13 cellular contexts compared by ENCODE assay signal in genomic region chr2:120566331-120567035, GRCh38.
DNase-seq lines count a peak whose midpoint lies in the region; TF ChIP-seq lines count a peak whose summit lies in the region.
"Had no signal": no experiment of that assay in that cellular context is flagged by ENCODE, and none has a peak within 500 bp of the region (broad histone marks: within the 10 kb centered on the region; RNA-seq: fewer than 3 reads in every experiment).

No MANE protein-coding gene starts in this region.

- 80% methylated on average over 17 of the region's 21 CpGs for WGBS in suprapubic skin

- peaks cover 5% of the 10 kb centered on the region for H3K4me1 ChIP-seq in suprapubic skin

- TF ChIP-seq CTCF in suprapubic skin (IDR thresholded peaks at IDR 0.05) = no peak

- peak; percentile 93 for DNase-seq in MG63
- DNase-seq in dedifferentiated amniotic fluid mesenchymal stem cell (ENCODE audit: extremely low spot score) = peak; percentile 82
- peak; percentile 75 for DNase-seq in kidney glomerular epithelial cell (lab: John Stamatoyannopoulos, UW)
- DNase-seq in stromal cell of bone marrow (ENCODE audit: low read depth) = peak; percentile 98
- no peak for DNase-seq in DMS153 treated with DMSO at 0.1 percent for 48 hours (lab: John Stamatoyannopoulos, UW; ENCODE audit: unreplicated experiment)
- no peak for DNase-seq in NCI-H2107 treated with DMSO at 0.1 percent for 48 hours (lab: John Stamatoyannopoulos, UW; ENCODE audit: unreplicated experiment)
- DNase-seq in suprapubic skin (ENCODE audit: low spot score in 2 of 2) = no peak
- DNase-seq in putamen (ENCODE audit: low spot score) = no peak
- DNase-seq: activated naive CD8-positive, alpha-beta T cell treated with anti-CD3 and anti-CD28 coated beads, Interleukin-2, amount 50 U/mL, for 24 hours; NCI-H187; OCI-M1; transverse colon had no signal

- TF ChIP-seq EP300 in suprapubic skin (IDR thresholded peaks at IDR 0.05) = no peak

- H3K9me3 ChIP-seq in MG63 (no peaks in the 10 kb centered on the region), suprapubic skin (no peaks in the 10 kb centered on the region)
- H3K9me3 ChIP-seq: transverse colon had no signal

- no peak overlapping the region for H3K27ac ChIP-seq in suprapubic skin
- H3K27ac ChIP-seq: transverse colon had no signal

- H3K36me3 ChIP-seq in MG63 (no peaks in the 10 kb centered on the region), suprapubic skin (no peaks in the 10 kb centered on the region)
- H3K36me3 ChIP-seq: transverse colon had no signal

- H3K4me3 ChIP-seq in MG63 (no peak overlapping the region), suprapubic skin (no peak overlapping the region)
- H3K4me3 ChIP-seq: GM23338, transverse colon had no signal

- TF ChIP-seq POLR2A in suprapubic skin (IDR thresholded peaks at IDR 0.05) = no peak

- H3K27me3 ChIP-seq in MG63 = no peaks in the 10 kb centered on the region
- H3K27me3 ChIP-seq in suprapubic skin = no peaks in the 10 kb centered on the region

Comparison
In these comparisons a context has a peak if more than half of its experiments do, and no peak if none do; other contexts are left out.
1. DNase-seq: peak in MG63 (single experiment), dedifferentiated amniotic fluid mesenchymal stem cell (single experiment), kidney glomerular epithelial cell (single experiment) and stromal cell of bone marrow (single experiment); none in DMS153 treated with DMSO at 0.1 percent for 48 hours (single experiment), NCI-H2107 treated with DMSO at 0.1 percent for 48 hours (single experiment), suprapubic skin (0 of 2) and putamen (single experiment).